Comparison of ENCODE assay signal across 13 cellular contexts in genomic region chr12:49000346-49000745, GRCh38. TPM values are rescaled to one million over a fixed set of nuclear protein-coding genes. Genes with fewer than 3 reads are reported as not detected.
DNase-seq lines count a peak whose midpoint lies in the region; ATAC-seq and TF ChIP-seq lines count a peak whose summit lies in the region.
"Had no signal": no experiment of that assay in that cellular context is flagged by ENCODE, and none has a peak within 500 bp of the region (broad histone marks: within the 10 kb centered on the region; RNA-seq: fewer than 3 reads in every experiment).

No MANE protein-coding gene starts in this region.

- peaks cover 30% of the 10 kb centered on the region for H3K36me3 Mint-ChIP-seq in mesothelial cell of epicardium

- H3K4me1 ChIP-seq in DOHH2 (ENCODE audit: control insufficient read depth, low read length) (peaks cover 46% of the 10 kb centered on the region), SJCRH30 (peaks cover 16% of the 10 kb centered on the region)

- ATAC-seq in GM19395 (IDR thresholded peaks at IDR 0.05; ENCODE audit: unreplicated experiment) = no peak
- ATAC-seq in GM18517 (IDR thresholded peaks at IDR 0.05; ENCODE audit: unreplicated experiment) = no peak

- peak overlapping the region; percentile 61 for H3K4me3 Mint-ChIP-seq in mesothelial cell of epicardium

- no peaks in the 10 kb centered on the region for H4K20me1 ChIP-seq in DOHH2 (ENCODE audit: control insufficient read depth, insufficient read depth, low read depth, low read length)

- H3K4me2 ChIP-seq in DOHH2 (ENCODE audit: low read length) = peak overlapping the region; percentile 76

- H3K27me3 ChIP-seq in DOHH2 (ENCODE audit: control insufficient read depth, low read length) = peaks cover 18% of the 10 kb centered on the region
- no peaks in the 10 kb centered on the region for H3K27me3 ChIP-seq in SJCRH30
- H3K27me3 ChIP-seq in WERI-Rb-1 (ENCODE audit: insufficient read depth, low read depth, severe bottlenecking) = peaks cover 8% of the 10 kb centered on the region

- peaks cover 57% of the 10 kb centered on the region for H3K27me3 Mint-ChIP-seq in mesothelial cell of epicardium (ENCODE audit: low read depth)

- 0 out of 2 replicates have a peak, but pooled peaks cover 7% of the 10 kb centered on the region for H3F3A ChIP-seq in DOHH2 (ENCODE audit: control insufficient read depth, insufficient read depth)

- no peak for DNase-seq in SJCRH30
- DNase-seq in mesothelial cell of epicardium (ENCODE audit: low spot score in 2 of 2, unreplicated experiment in 2 of 2) = no peak
- DNase-seq in SK-N-DZ (ENCODE audit: low spot score) = no peak
- DNase-seq in WERI-Rb-1 = no peak

- no peak overlapping the region for H3K27ac Mint-ChIP-seq in mesothelial cell of epicardium
- H3K27ac Mint-ChIP-seq: CD14-positive monocyte; dendritic cell treated with granulocyte-macrophage colony-stimulating factor and Interleukin-4, amounts not matched to agents 40 ng/mL and 50 ng/mL, for 4 days had no signal

- 0 out of 2 replicates have a peak, but pooled peaks cover 2% of the 10 kb centered on the region for H3K79me2 ChIP-seq in DOHH2 (ENCODE audit: control insufficient read depth, low read length)

- H3K36me3 ChIP-seq in DOHH2 (ENCODE audit: control insufficient read depth, low read length) = peaks cover 31% of the 10 kb centered on the region
- H3K36me3 ChIP-seq in SJCRH30 = peaks cover 6% of the 10 kb centered on the region; the same call in 1 of the 2 replicates
- H3K36me3 ChIP-seq in WERI-Rb-1 = no peaks in the 10 kb centered on the region

- TF ChIP-seq CTCF in 22Rv1 (IDR thresholded peaks at IDR 0.05) = no peak
- TF ChIP-seq CTCF in DOHH2 (IDR thresholded peaks at IDR 0.05; ENCODE audit: low read depth, low read length, poor library complexity, severe bottlenecking) = no peak
- no peak for TF ChIP-seq CTCF in mesothelial cell of epicardium (IDR thresholded peaks at IDR 0.05; ENCODE audit: unreplicated experiment)
- no peak for TF ChIP-seq CTCF in WERI-Rb-1 (IDR thresholded peaks at IDR 0.05; ENCODE audit: low read depth, low read length)

- no peaks in the 10 kb centered on the region for H3K9me2 ChIP-seq in DOHH2 (replicated peaks; ENCODE audit: control insufficient read depth, low read length)

- H3K4me3 ChIP-seq in DOHH2 (ENCODE audit: low read length) = peak overlapping the region; percentile 71; the same call in 1 of the 2 replicates
- H3K4me3 ChIP-seq in SJCRH30 = peak overlapping the region; percentile 62
- no peak overlapping the region for H3K4me3 ChIP-seq in WERI-Rb-1 (ENCODE audit: low read depth, low read length)

- H3K9me3 ChIP-seq in DOHH2 (ENCODE audit: control insufficient read depth, insufficient read depth, low read length) (no peaks in the 10 kb centered on the region), SJCRH30 (replicated peaks) (no peaks in the 10 kb centered on the region), WERI-Rb-1 (ENCODE audit: severe bottlenecking) (no peaks in the 10 kb centered on the region)

- peaks cover 15% of the 10 kb centered on the region for H3K4me1 Mint-ChIP-seq in mesothelial cell of epicardium

- H3K27ac ChIP-seq in 22Rv1 (0 out of 2 replicates have a peak overlapping the region, but pooled peaks have one; percentile 21), DOHH2 (ENCODE audit: low read depth, low read length) (no peak overlapping the region), SJCRH30 (peak overlapping the region; percentile 45; the same call in 1 of the 2 replicates), WERI-Rb-1 (no peak overlapping the region)

- H3K9me3 Mint-ChIP-seq in mesothelial cell of epicardium = no peaks in the 10 kb centered on the region
- H3K9me3 Mint-ChIP-seq: dendritic cell treated with granulocyte-macrophage colony-stimulating factor and Interleukin-4, amounts not matched to agents 40 ng/mL and 50 ng/mL, for 4 days; stimulated activated naive CD8-positive, alpha-beta T cell treated with anti-CD3 and anti-CD28 coated beads, Interleukin-15, amount 100 ng/mL, for 72 hours had no signal

RNA-seq across cellular contexts. Expression of gene DDN, which starts 1.2 kb away (rescaled TPM):
- total RNA-seq in SJCRH30 (2014; rRNA removed; shearing (Covaris generic)) = 5.0 and 5.5 TPM in 2 replicates
- 0.27 to 0.36 TPM (median 0.29 TPM) in 3 replicates for total RNA-seq in mesothelial cell of epicardium
- polyA plus RNA-seq in SK-N-DZ (2014; cell fraction: cytosol; rRNA removed) = 3.6 and 4.4 TPM in 2 replicates
- polyA plus RNA-seq in SK-N-DZ (2014; cell fraction: nucleus; rRNA removed) = 6.4 and 11.4 TPM in 2 replicates
- total RNA-seq: RPMI7951 had no signal
- polyA plus RNA-seq: CD14-positive monocyte had no signal

RNA-seq across cellular contexts. Expression of gene PRKAG1, which starts 18.2 kb away (rescaled TPM):
- 37.1 and 43.0 TPM in 2 replicates for total RNA-seq in SJCRH30 (2014; rRNA removed; shearing (Covaris generic))
- 58.7 to 61.8 TPM (median 59.4 TPM) in 3 replicates for total RNA-seq in mesothelial cell of epicardium
- 56.8 and 62.7 TPM in 2 replicates for polyA plus RNA-seq in SK-N-DZ (2014; cell fraction: cytosol; rRNA removed)
- 37.3 and 42.8 TPM in 2 replicates for polyA plus RNA-seq in SK-N-DZ (2014; cell fraction: nucleus; rRNA removed)

RNA-seq across cellular contexts. Expression of gene WNT1, which starts 22.2 kb away (rescaled TPM):
- total RNA-seq in SJCRH30 (2014; rRNA removed; shearing (Covaris generic)) = not detected in 2 replicates
- not detected in 3 replicates for total RNA-seq in mesothelial cell of epicardium
- not detected in 2 replicates for polyA plus RNA-seq in SK-N-DZ (2014; cell fraction: cytosol; rRNA removed)
- polyA plus RNA-seq in SK-N-DZ (2014; cell fraction: nucleus; rRNA removed) = not detected in 2 replicates
- total RNA-seq: mesenteric fat pad, RPMI7951 had no signal
- polyA plus RNA-seq: CD14-positive monocyte had no signal

RNA-seq across cellular contexts. Expression of gene WNT10B, which starts 28.8 kb away (rescaled TPM):
- total RNA-seq in SJCRH30 (2014; rRNA removed; shearing (Covaris generic)) = 2.8 and 3.0 TPM in 2 replicates
- total RNA-seq in mesothelial cell of epicardium = 0.77 to 1.2 TPM (median 0.98 TPM) in 3 replicates
- polyA plus RNA-seq in SK-N-DZ (2014; cell fraction: cytosol; rRNA removed) = 0.07 TPM in 1 of 2 replicates, not detected in the other
- 0.08 TPM in 1 of 2 replicates, not detected in the other for polyA plus RNA-seq in SK-N-DZ (2014; cell fraction: nucleus; rRNA removed)
- total RNA-seq: RPMI7951 had no signal
- polyA plus RNA-seq: CD14-positive monocyte had no signal

RNA-seq across cellular contexts. Expression of gene ARF3, which starts 43.1 kb away (rescaled TPM):
- 80.9 and 82.1 TPM in 2 replicates for total RNA-seq in SJCRH30 (2014; rRNA removed; shearing (Covaris generic))
- 123 to 125 TPM (median 125 TPM) in 3 replicates for total RNA-seq in mesothelial cell of epicardium
- 50.5 and 67.3 TPM in 2 replicates for polyA plus RNA-seq in SK-N-DZ (2014; cell fraction: cytosol; rRNA removed)
- polyA plus RNA-seq in SK-N-DZ (2014; cell fraction: nucleus; rRNA removed) = 28.8 and 38.4 TPM in 2 replicates

Comparison
In these comparisons a context has a peak if more than half of its experiments do, and no peak if none do; other contexts are left out.
1. H3K27ac ChIP-seq: peak in 22Rv1 (single experiment) and SJCRH30 (single experiment); none in DOHH2 (single experiment) and WERI-Rb-1 (single experiment).